Comparison of ENCODE assay signal across 32 cellular contexts in genomic region chr4:62512271-62512670, GRCh38.
"Had no signal": no experiment of that assay in that cellular context is flagged by ENCODE, and none has a peak within 500 bp of the region (broad histone marks: within the 10 kb centered on the region; RNA-seq: fewer than 3 reads in every experiment).

No MANE protein-coding gene starts in this region.

- H3K4me1 ChIP-seq: Peyer's patch, SJSA1 had no signal

- H3K9me3 ChIP-seq: Peyer's patch, SJSA1, SK-N-SH had no signal

- H3K27ac ChIP-seq: brain microvascular endothelial cell, Peyer's patch, SJSA1, VCaP had no signal

- H3K4me2 ChIP-seq: SK-N-SH had no signal

- DNase-seq: activated B cell treated with CpG ODN at 0.5 μM for 24 hours; activated CD4-positive, alpha-beta memory T cell treated with anti-CD3 and anti-CD28 coated beads, Interleukin-2, amount 10 ng/mL, durations not matched to agents 7 days and 5 days; activated CD4-positive, alpha-beta T cell treated with anti-CD3 and anti-CD28 coated beads for 4 hours; activated CD4-positive, CD25-positive, alpha-beta regulatory T cell treated with anti-CD3 and anti-CD28 coated beads, Interleukin-2, amount 50 U/mL, for 72 hours; activated CD8-positive, alpha-beta memory T cell treated with anti-CD3 and anti-CD28 coated beads for 24 hours; activated CD8-positive, alpha-beta memory T cell treated with anti-CD3 and anti-CD28 coated beads, Interleukin-2, amount 10 ng/mL, durations not matched to agents 7 days and 5 days; activated CD8-positive, alpha-beta memory T cell treated with anti-CD3 and anti-CD28 coated beads, Interleukin-2, amount 50 U/mL, for 48 hours; activated effector memory CD4-positive, alpha-beta T cell treated with Interleukin-2 at 50 U/mL for 16 hours; activated naive CD4-positive, alpha-beta T cell treated with anti-CD3 and anti-CD28 coated beads, Interleukin-2, amount 10 ng/mL, durations not matched to agents 7 days and 5 days; activated naive CD8-positive, alpha-beta T cell treated with anti-CD3 and anti-CD28 coated beads, Interleukin-2, amount 50 U/mL, for 24 hours; activated T-cell treated with anti-CD3 and anti-CD28 coated beads, Interleukin-2, amount 50 U/mL, for 48 hours; anterior cingulate cortex; brain microvascular endothelial cell; NCI-H1105; NCI-H1436; NCI-H1694; NCI-H1930; NCI-H2081 treated with DMSO at 0.1 percent for 48 hours; NCI-H345; NCI-H524 treated with DMSO at 0.1 percent for 48 hours; NK-92 treated with Interleukin-12 subunit alpha and Interleukin-12 subunit beta, amount 100 ng/mL, for 24 hours; PC-3; Peyer's patch; RPMI8226; SHP77 treated with DMSO at 0.1 percent for 48 hours; SK-N-SH had no signal

- FAIRE-seq: K562 had no signal

- H3K27me3 ChIP-seq: brain microvascular endothelial cell, Peyer's patch, SJSA1 had no signal

- H3K4me3 ChIP-seq: K562, Peyer's patch, SJSA1 had no signal

- H3K36me3 Mint-ChIP-seq: activated CD8-positive, alpha-beta memory T cell treated with anti-CD3 and anti-CD28 coated beads, Interleukin-2, amount 10 ng/mL, durations not matched to agents 7 days and 5 days; activated naive CD4-positive, alpha-beta T cell treated with anti-CD3 and anti-CD28 coated beads, Interleukin-2, amount 10 ng/mL, durations not matched to agents 7 days and 5 days; activated naive CD8-positive, alpha-beta T cell had no signal

- H3K4me1 Mint-ChIP-seq: activated B cell treated with CpG ODN at 0.5 μM for 24 hours; activated CD4-positive, alpha-beta memory T cell treated with anti-CD3 and anti-CD28 coated beads, Interleukin-2, amount 10 ng/mL, durations not matched to agents 7 days and 5 days; activated CD8-positive, alpha-beta memory T cell treated with anti-CD3 and anti-CD28 coated beads, Interleukin-2, amount 10 ng/mL, durations not matched to agents 7 days and 5 days; activated naive CD4-positive, alpha-beta T cell treated with anti-CD3 and anti-CD28 coated beads, Interleukin-2, amount 10 ng/mL, durations not matched to agents 7 days and 5 days; activated naive CD8-positive, alpha-beta T cell treated with anti-CD3 and anti-CD28 coated beads, Interleukin-2, amount 50 U/mL, for 24 hours had no signal

- ATAC-seq: activated CD8-positive, alpha-beta memory T cell treated with anti-CD3 and anti-CD28 coated beads, Interleukin-2, amount 10 ng/mL, durations not matched to agents 7 days and 5 days; activated naive CD8-positive, alpha-beta T cell treated with anti-CD3 and anti-CD28 coated beads, Interleukin-2, amount 50 U/mL, for 24 hours; K562; PC-3 had no signal

- H3K27me3 Mint-ChIP-seq: activated B cell treated with CpG ODN at 0.5 μM for 24 hours; activated CD4-positive, alpha-beta memory T cell treated with anti-CD3 and anti-CD28 coated beads, Interleukin-2, amount 10 ng/mL, durations not matched to agents 7 days and 5 days; activated CD8-positive, alpha-beta memory T cell treated with anti-CD3 and anti-CD28 coated beads, Interleukin-2, amount 10 ng/mL, durations not matched to agents 7 days and 5 days; activated naive CD4-positive, alpha-beta T cell treated with anti-CD3 and anti-CD28 coated beads, Interleukin-2, amount 10 ng/mL, durations not matched to agents 7 days and 5 days; activated naive CD8-positive, alpha-beta T cell; activated naive CD8-positive, alpha-beta T cell treated with anti-CD3 and anti-CD28 coated beads, Interleukin-2, amount 50 U/mL, for 24 hours had no signal

- H3K27ac Mint-ChIP-seq: activated B cell treated with CpG ODN at 0.5 μM for 24 hours; activated CD4-positive, alpha-beta memory T cell treated with anti-CD3 and anti-CD28 coated beads, Interleukin-2, amount 10 ng/mL, durations not matched to agents 7 days and 5 days; activated CD8-positive, alpha-beta memory T cell treated with anti-CD3 and anti-CD28 coated beads, Interleukin-2, amount 10 ng/mL, durations not matched to agents 7 days and 5 days; activated naive CD4-positive, alpha-beta T cell treated with anti-CD3 and anti-CD28 coated beads, Interleukin-2, amount 10 ng/mL, durations not matched to agents 7 days and 5 days; activated naive CD8-positive, alpha-beta T cell; activated naive CD8-positive, alpha-beta T cell treated with anti-CD3 and anti-CD28 coated beads, Interleukin-2, amount 50 U/mL, for 24 hours; T-helper 1 cell treated with Interleukin-12 subunit alpha and Interleukin-12 subunit beta and Interleukin-4 antibody, amounts not matched to agents 30 μg/mL and 1 μg/mL, for 36 hours; T-helper 2 cell treated with Interferon-gamma antibody and Interleukin-4, amounts not matched to agents 5 μg/mL and 100 μg/mL, for 36 hours had no signal

- H3K4me3 Mint-ChIP-seq: activated B cell treated with CpG ODN at 0.5 μM for 24 hours; activated CD4-positive, alpha-beta memory T cell treated with anti-CD3 and anti-CD28 coated beads, Interleukin-2, amount 10 ng/mL, durations not matched to agents 7 days and 5 days; activated CD8-positive, alpha-beta memory T cell treated with anti-CD3 and anti-CD28 coated beads, Interleukin-2, amount 10 ng/mL, durations not matched to agents 7 days and 5 days; activated naive CD4-positive, alpha-beta T cell treated with anti-CD3 and anti-CD28 coated beads, Interleukin-2, amount 10 ng/mL, durations not matched to agents 7 days and 5 days; activated naive CD8-positive, alpha-beta T cell; activated naive CD8-positive, alpha-beta T cell treated with anti-CD3 and anti-CD28 coated beads, Interleukin-2, amount 50 U/mL, for 24 hours; T-helper 1 cell treated with Interleukin-12 subunit alpha and Interleukin-12 subunit beta and Interleukin-4 antibody, amounts not matched to agents 30 μg/mL and 1 μg/mL, for 36 hours; T-helper 2 cell treated with Interferon-gamma antibody and Interleukin-4, amounts not matched to agents 5 μg/mL and 100 μg/mL, for 36 hours had no signal

- H3K9ac ChIP-seq: SK-N-SH had no signal

- H3K36me3 ChIP-seq: brain microvascular endothelial cell, Peyer's patch, SJSA1 had no signal
